ENCODE assay signal across 28 cellular contexts in the genomic region with DNA sequence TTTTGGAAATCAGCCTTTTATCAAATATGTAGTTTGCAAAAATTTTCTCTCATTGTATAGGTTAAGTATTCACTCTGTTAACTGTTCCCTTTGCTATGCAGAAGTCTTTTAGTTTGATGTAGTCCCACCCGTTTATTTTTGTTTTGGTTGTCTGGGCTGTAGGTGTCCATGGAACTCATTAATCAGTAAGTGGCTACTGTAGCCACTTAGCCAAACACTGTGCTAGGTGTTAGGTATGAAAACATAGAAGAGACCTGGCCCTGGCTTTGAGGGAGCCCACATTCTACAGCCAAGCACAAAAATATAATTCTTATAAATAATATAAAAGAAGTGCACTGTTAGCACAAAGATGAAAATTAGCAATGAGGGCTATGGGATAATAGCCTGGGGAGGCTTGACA.
"Had no signal": no experiment of that assay in that cellular context is flagged by ENCODE, and none has a peak within 500 bp of the region (broad histone marks: within the 10 kb centered on the region; RNA-seq: fewer than 3 reads in every experiment).

No MANE protein-coding gene starts in this region.

- H3K36me3 Mint-ChIP-seq: mesothelial cell of epicardium; naive B cell; natural killer cell; stimulated activated naive B cell treated with anti-CD40 and anti-IgM and Interleukin-4, amounts not matched to agents 10 μg/mL and 1 μg/mL and 100 μg/mL, for 72 hours had no signal

- H3K4me1 Mint-ChIP-seq: naive B cell; stimulated activated naive B cell treated with anti-CD40 and anti-IgM and Interleukin-4, amounts not matched to agents 10 μg/mL and 1 μg/mL and 100 μg/mL, for 72 hours had no signal

- H3K27me3 Mint-ChIP-seq: naive B cell; stimulated activated naive B cell treated with anti-CD40 and anti-IgM and Interleukin-4, amounts not matched to agents 10 μg/mL and 1 μg/mL and 100 μg/mL, for 72 hours had no signal

- H3K9me3 ChIP-seq: neutrophil, psoas muscle, stomach, testis, thyroid gland, transverse colon, upper lobe of left lung, vagina had no signal

- ATAC-seq: left lobe of liver; natural killer cell; psoas muscle; sciatic nerve; stimulated activated naive B cell treated with anti-CD40 and anti-IgM and Interleukin-4, amounts not matched to agents 10 μg/mL and 1 μg/mL and 100 μg/mL, for 72 hours; stimulated activated naive CD8-positive, alpha-beta T cell treated with anti-CD3 and anti-CD28 coated beads, Interleukin-15, Interleukin-2, amounts not matched to agents 100 U/mL and 50 U/mL, for 24 hours had no signal

- H3K27ac ChIP-seq: hepatocyte, neural progenitor cell, neutrophil, parathyroid adenoma, psoas muscle, skin epidermis, stomach, testis, thyroid gland, transverse colon, upper lobe of left lung, vagina had no signal

- DNase-seq: islet precursor cell; mesendoderm; naive B cell; natural killer cell; nephron progenitor cell; occipital lobe; psoas muscle; stimulated activated CD4-positive, alpha-beta T cell treated with anti-CD3 and anti-CD28 coated beads, Interleukin-12 subunit alpha, Interleukin-12 subunit beta, amount 100 ng/mL, for 4 hours; stimulated activated CD4-positive, alpha-beta T cell treated with anti-CD3 and anti-CD28 coated beads, Interleukin-15, amount 100 ng/mL, for 24 hours; stimulated activated CD4-positive, alpha-beta T cell treated with anti-CD3 and anti-CD28 coated beads, Interleukin-2, amount 100 ng/mL, for 24 hours; stimulated activated CD4-positive, alpha-beta T cell treated with anti-CD3 and anti-CD28 coated beads, Interleukin-4, amount 100 ng/mL, for 1 hour; stimulated activated naive B cell treated with anti-CD40 and anti-IgM and Interleukin-4, amounts not matched to agents 10 μg/mL and 1 μg/mL and 100 μg/mL, for 72 hours; stimulated activated naive CD8-positive, alpha-beta T cell treated with anti-CD3 and anti-CD28 coated beads, Interleukin-15, Interleukin-2, amounts not matched to agents 100 U/mL and 50 U/mL, for 24 hours; stomach; testis; thyroid gland; transverse colon; upper lobe of left lung had no signal

- H3K27me3 ChIP-seq: hepatocyte, neural progenitor cell, neutrophil, stomach, testis, thyroid gland, transverse colon, upper lobe of left lung, vagina had no signal

- H3K9me3 Mint-ChIP-seq: natural killer cell; neural progenitor cell; stimulated activated naive B cell treated with anti-CD40 and anti-IgM and Interleukin-4, amounts not matched to agents 10 μg/mL and 1 μg/mL and 100 μg/mL, for 72 hours had no signal

- H3K4me3 ChIP-seq: hepatocyte, lung, neural progenitor cell, psoas muscle, skin epidermis, stomach, testis, thyroid gland, transverse colon, upper lobe of left lung, vagina had no signal

- H3K36me3 ChIP-seq: neural progenitor cell, neutrophil, stomach, thyroid gland, transverse colon, upper lobe of left lung, vagina had no signal

- H3K4me1 ChIP-seq: parathyroid adenoma, psoas muscle, testis, transverse colon, upper lobe of left lung, vagina had no signal

- H3K4me3 Mint-ChIP-seq: mesothelial cell of epicardium; naive B cell; natural killer cell; nephron progenitor cell; neural progenitor cell; stimulated activated naive B cell treated with anti-CD40 and anti-IgM and Interleukin-4, amounts not matched to agents 10 μg/mL and 1 μg/mL and 100 μg/mL, for 72 hours had no signal

- H3K27ac Mint-ChIP-seq: mesothelial cell of epicardium; naive B cell; natural killer cell; nephron progenitor cell; neural progenitor cell; stimulated activated naive B cell treated with anti-CD40 and anti-IgM and Interleukin-4, amounts not matched to agents 10 μg/mL and 1 μg/mL and 100 μg/mL, for 72 hours had no signal
